ENCODE assay signal across 1 cellular context in genomic region chr10:3782456-3783312, GRCh38.
TF ChIP-seq lines count a peak whose summit lies in the region.

No MANE protein-coding gene starts in this region.

TF ChIP-seq in HepG2, 621 proteins besides CTCF, POLR2A, EP300 and RAD21 (continued from another document and continues in another):
- TF ChIP-seq ZNF513 (CRISPR knock-in tag; conservative IDR thresholded peaks at IDR 0.05) (no peak), ZNF343 (CRISPR knock-in tag; IDR thresholded peaks at IDR 0.05) (no peak), ZNF337 (CRISPR knock-in tag; IDR thresholded peaks at IDR 0.05; ENCODE audit: borderline replicate concordance, low read depth) (no peak), ZFAT (CRISPR knock-in tag; conservative IDR thresholded peaks at IDR 0.05) (no peak), NR2F1 (CRISPR knock-in tag; IDR thresholded peaks at IDR 0.05) (0 out of 4 replicates have a peak, but pooled peaks of 1 of the 2 experiments have one; percentile 15), RARG (CRISPR knock-in tag; IDR thresholded peaks at IDR 0.05; ENCODE audit: low read depth) (no peak), HMGA1 (CRISPR knock-in tag; conservative IDR thresholded peaks at IDR 0.05) (no peak), FOXC1 (CRISPR knock-in tag; IDR thresholded peaks at IDR 0.05; ENCODE audit: borderline replicate concordance) (no peak), BCL6 (CRISPR knock-in tag; IDR thresholded peaks at IDR 0.05) (peak; percentile 14; the same call in 1 of the 2 replicates), TEAD2 (CRISPR knock-in tag; IDR thresholded peaks at IDR 0.05) (no peak), ZBTB7B (CRISPR knock-in tag; IDR thresholded peaks at IDR 0.05) (no peak), TAF15 (IDR thresholded peaks at IDR 0.05; ENCODE audit: low read depth, low read length, poor library complexity, severe bottlenecking) (no peak), JUN (CRISPR knock-in tag; IDR thresholded peaks at IDR 0.05) (no peak), HINFP (CRISPR knock-in tag; IDR thresholded peaks at IDR 0.05; ENCODE audit: low read depth) (no peak), MAF1 (CRISPR knock-in tag; IDR thresholded peaks at IDR 0.05; ENCODE audit: borderline replicate concordance) (no peak), ZNF777 (CRISPR knock-in tag; IDR thresholded peaks at IDR 0.05) (no peak), SETDB1 (CRISPR knock-in tag; IDR thresholded peaks at IDR 0.05; ENCODE audit: borderline replicate concordance) (no peak), DNMT1 (CRISPR knock-in tag; IDR thresholded peaks at IDR 0.05) (no peak), YY1 (IDR thresholded peaks at IDR 0.05; ENCODE audit: insufficient read depth, insufficient replicate concordance, low read depth, low read length) (no peak), POLR2AphosphoS5 (IDR thresholded peaks at IDR 0.05; ENCODE audit: low read depth, low read length) (peak; percentile 38; the same call in 1 of the 2 replicates), CREBL2 (CRISPR knock-in tag; IDR thresholded peaks at IDR 0.05; ENCODE audit: borderline replicate concordance) (no peak), FOXM1 (CRISPR knock-in tag; IDR thresholded peaks at IDR 0.05) (no peak), USF2 (IDR thresholded peaks at IDR 0.05; ENCODE audit: low read depth, low read length) (no peak), USF2 (CRISPR knock-in tag; IDR thresholded peaks at IDR 0.05; ENCODE audit: borderline replicate concordance) (no peak), JUNB (CRISPR knock-in tag; IDR thresholded peaks at IDR 0.05; ENCODE audit: borderline replicate concordance) (peak; percentile 26; the same call in 1 of the 2 replicates), ZKSCAN5 (CRISPR knock-in tag; IDR thresholded peaks at IDR 0.05) (no peak), GATA4 (IDR thresholded peaks at IDR 0.05; ENCODE audit: borderline replicate concordance, low read depth) (peak; percentile 30; the same call in 1 of the 2 replicates), ZNF749 (CRISPR knock-in tag; IDR thresholded peaks at IDR 0.05; ENCODE audit: borderline replicate concordance) (no peak), ZNF3 (CRISPR knock-in tag; IDR thresholded peaks at IDR 0.05) (no peak), ISL2 (CRISPR knock-in tag; IDR thresholded peaks at IDR 0.05) (no peak), ZNF335 (CRISPR knock-in tag; IDR thresholded peaks at IDR 0.05) (no peak), FLYWCH1 (CRISPR knock-in tag; IDR thresholded peaks at IDR 0.05) (no peak), HDAC1 (CRISPR knock-in tag; IDR thresholded peaks at IDR 0.05) (peak; percentile 16; the same call in 1 of the 2 replicates), CAMTA2 (CRISPR knock-in tag; IDR thresholded peaks at IDR 0.05; ENCODE audit: borderline replicate concordance) (peak; percentile 78; the same call in 1 of the 2 replicates), ERF (CRISPR knock-in tag; IDR thresholded peaks at IDR 0.05) (no peak), BRF2 (CRISPR knock-in tag; IDR thresholded peaks at IDR 0.05) (no peak), ZNF607 (CRISPR knock-in tag; IDR thresholded peaks at IDR 0.05; ENCODE audit: borderline replicate concordance) (no peak; the same call in 1 of the 2 replicates), ZNF292 (CRISPR knock-in tag; IDR thresholded peaks at IDR 0.05; ENCODE audit: borderline replicate concordance, low read depth) (no peak), RBAK (CRISPR knock-in tag; IDR thresholded peaks at IDR 0.05) (no peak), CC2D1A (CRISPR knock-in tag; IDR thresholded peaks at IDR 0.05) (no peak), ZNF512B (CRISPR knock-in tag; IDR thresholded peaks at IDR 0.05; ENCODE audit: borderline replicate concordance) (no peak), ZNF24 (IDR thresholded peaks at IDR 0.05) (no peak), KAT8 (CRISPR knock-in tag; IDR thresholded peaks at IDR 0.05) (no peak)
- TF ChIP-seq, protein P1, sequence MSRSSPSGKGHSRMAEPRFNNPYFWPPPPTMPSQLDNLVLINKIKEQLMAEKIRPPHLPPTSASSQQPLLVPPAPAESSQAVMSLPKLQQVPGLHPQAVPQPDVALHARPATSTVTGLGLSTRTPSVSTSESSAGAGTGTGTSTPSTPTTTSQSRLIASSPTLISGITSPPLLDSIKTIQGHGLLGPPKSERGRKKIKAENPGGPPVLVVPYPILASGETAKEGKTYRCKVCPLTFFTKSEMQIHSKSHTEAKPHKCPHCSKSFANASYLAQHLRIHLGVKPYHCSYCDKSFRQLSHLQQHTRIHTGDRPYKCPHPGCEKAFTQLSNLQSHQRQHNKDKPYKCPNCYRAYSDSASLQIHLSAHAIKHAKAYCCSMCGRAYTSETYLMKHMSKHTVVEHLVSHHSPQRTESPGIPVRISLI (CRISPR knock-in tag; IDR thresholded peaks at IDR 0.05; ENCODE audit: borderline replicate concordance): no peak
- TF ChIP-seq, protein P2, sequence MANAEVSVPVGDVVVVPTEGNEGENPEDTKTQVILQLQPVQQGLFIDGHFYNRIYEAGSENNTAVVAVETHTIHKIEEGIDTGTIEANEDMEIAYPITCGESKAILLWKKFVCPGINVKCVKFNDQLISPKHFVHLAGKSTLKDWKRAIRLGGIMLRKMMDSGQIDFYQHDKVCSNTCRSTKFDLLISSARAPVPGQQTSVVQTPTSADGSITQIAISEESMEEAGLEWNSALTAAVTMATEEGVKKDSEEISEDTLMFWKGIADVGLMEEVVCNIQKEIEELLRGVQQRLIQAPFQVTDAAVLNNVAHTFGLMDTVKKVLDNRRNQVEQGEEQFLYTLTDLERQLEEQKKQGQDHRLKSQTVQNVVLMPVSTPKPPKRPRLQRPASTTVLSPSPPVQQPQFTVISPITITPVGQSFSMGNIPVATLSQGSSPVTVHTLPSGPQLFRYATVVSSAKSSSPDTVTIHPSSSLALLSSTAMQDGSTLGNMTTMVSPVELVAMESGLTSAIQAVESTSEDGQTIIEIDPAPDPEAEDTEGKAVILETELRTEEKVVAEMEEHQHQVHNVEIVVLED (CRISPR knock-in tag; IDR thresholded peaks at IDR 0.05; ENCODE audit: borderline replicate concordance): no peak
- TF ChIP-seq, protein P3, sequence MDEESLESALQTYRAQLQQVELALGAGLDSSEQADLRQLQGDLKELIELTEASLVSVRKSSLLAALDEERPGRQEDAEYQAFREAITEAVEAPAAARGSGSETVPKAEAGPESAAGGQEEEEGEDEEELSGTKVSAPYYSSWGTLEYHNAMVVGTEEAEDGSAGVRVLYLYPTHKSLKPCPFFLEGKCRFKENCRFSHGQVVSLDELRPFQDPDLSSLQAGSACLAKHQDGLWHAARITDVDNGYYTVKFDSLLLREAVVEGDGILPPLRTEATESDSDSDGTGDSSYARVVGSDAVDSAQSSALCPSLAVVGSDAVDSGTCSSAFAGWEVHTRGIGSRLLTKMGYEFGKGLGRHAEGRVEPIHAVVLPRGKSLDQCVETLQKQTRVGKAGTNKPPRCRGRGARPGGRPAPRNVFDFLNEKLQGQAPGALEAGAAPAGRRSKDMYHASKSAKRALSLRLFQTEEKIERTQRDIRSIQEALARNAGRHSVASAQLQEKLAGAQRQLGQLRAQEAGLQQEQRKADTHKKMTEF (CRISPR knock-in tag; IDR thresholded peaks at IDR 0.05): 0 out of 2 replicates have a peak, but pooled peaks have one; percentile 29
- TF ChIP-seq, protein P4, sequence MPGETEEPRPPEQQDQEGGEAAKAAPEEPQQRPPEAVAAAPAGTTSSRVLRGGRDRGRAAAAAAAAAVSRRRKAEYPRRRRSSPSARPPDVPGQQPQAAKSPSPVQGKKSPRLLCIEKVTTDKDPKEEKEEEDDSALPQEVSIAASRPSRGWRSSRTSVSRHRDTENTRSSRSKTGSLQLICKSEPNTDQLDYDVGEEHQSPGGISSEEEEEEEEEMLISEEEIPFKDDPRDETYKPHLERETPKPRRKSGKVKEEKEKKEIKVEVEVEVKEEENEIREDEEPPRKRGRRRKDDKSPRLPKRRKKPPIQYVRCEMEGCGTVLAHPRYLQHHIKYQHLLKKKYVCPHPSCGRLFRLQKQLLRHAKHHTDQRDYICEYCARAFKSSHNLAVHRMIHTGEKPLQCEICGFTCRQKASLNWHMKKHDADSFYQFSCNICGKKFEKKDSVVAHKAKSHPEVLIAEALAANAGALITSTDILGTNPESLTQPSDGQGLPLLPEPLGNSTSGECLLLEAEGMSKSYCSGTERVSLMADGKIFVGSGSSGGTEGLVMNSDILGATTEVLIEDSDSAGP (CRISPR knock-in tag; IDR thresholded peaks at IDR 0.05; ENCODE audit: borderline replicate concordance): 0 out of 2 replicates have a peak, but pooled peaks have one; percentile 14
- TF ChIP-seq, protein P5, sequence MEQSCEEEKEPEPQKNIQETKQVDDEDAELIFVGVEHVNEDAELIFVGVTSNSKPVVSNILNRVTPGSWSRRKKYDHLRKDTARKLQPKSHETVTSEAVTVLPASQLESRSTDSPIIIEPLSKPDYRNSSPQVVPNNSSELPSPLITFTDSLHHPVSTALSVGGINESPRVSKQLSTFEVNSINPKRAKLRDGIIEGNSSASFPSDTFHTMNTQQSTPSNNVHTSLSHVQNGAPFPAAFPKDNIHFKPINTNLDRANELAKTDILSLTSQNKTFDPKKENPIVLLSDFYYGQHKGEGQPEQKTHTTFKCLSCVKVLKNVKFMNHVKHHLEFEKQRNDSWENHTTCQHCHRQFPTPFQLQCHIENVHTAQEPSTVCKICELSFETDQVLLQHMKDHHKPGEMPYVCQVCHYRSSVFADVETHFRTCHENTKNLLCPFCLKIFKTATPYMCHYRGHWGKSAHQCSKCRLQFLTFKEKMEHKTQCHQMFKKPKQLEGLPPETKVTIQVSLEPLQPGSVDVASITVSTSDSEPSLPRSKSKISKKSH (CRISPR knock-in tag; IDR thresholded peaks at IDR 0.05; ENCODE audit: borderline replicate concordance): no peak
- TF ChIP-seq, protein P6, sequence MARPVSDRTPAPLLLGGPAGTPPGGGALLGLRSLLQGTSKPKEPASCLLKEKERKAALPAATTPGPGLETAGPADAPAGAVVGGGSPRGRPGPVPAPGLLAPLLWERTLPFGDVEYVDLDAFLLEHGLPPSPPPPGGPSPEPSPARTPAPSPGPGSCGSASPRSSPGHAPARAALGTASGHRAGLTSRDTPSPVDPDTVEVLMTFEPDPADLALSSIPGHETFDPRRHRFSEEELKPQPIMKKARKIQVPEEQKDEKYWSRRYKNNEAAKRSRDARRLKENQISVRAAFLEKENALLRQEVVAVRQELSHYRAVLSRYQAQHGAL (CRISPR knock-in tag; IDR thresholded peaks at IDR 0.05; ENCODE audit: not compliant biosample characterization): no peak
